16 cellular contexts compared by ENCODE assay signal in the genomic region with DNA sequence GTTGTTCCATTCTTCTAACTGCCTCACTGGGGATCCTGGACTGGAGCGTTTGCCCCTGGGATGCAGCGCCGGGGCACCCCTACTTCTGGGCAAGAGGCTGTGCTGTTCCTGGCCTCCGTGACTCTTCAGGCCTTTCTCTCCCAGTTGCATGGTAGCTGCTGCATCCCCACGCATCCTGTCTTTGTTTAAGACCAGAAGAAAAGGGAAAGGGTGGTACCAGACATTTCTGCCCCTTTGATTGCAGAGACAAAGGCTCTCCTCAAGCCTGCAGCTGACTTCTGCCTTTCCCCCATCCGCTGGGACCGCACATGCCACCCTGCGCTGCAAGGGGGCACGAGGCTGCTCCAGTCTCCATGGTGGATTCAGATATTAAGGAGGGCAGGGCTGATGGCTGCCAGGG.
DNase-seq lines count a peak whose midpoint lies in the region; ATAC-seq, FAIRE-seq and TF ChIP-seq lines count a peak whose summit lies in the region.
"Had no signal": no experiment of that assay in that cellular context is flagged by ENCODE, and none has a peak within 500 bp of the region (broad histone marks: within the 10 kb centered on the region; RNA-seq: fewer than 3 reads in every experiment).

No MANE protein-coding gene starts in this region.

- POLR2A ChIA-PET in endothelial cell of umbilical vein (lab: Charles Lee), result no interaction called here

- no peak overlapping the region for H2AFZ ChIP-seq in endothelial cell of umbilical vein (ENCODE audit: low read depth, low read length)

- H3K36me3 ChIP-seq in HAP-1 (replicated peaks), result no peaks in the 10 kb centered on the region
- no peaks in the 10 kb centered on the region for H3K36me3 ChIP-seq in endothelial cell of umbilical vein (ENCODE audit: control insufficient read depth in 2 of 2, extremely low read depth in 1 of 2, insufficient read depth in 2 of 2, low read length in 2 of 2)
- H3K36me3 ChIP-seq in upper lobe of left lung, result no peaks in the 10 kb centered on the region
- H3K36me3 ChIP-seq in vagina, result no peaks in the 10 kb centered on the region

- H3K27me3 Mint-ChIP-seq in neural crest cell (ENCODE audit: low read depth), result no peaks in the 10 kb centered on the region
- peaks cover 26% of the 10 kb centered on the region for H3K27me3 Mint-ChIP-seq in activated CD8-positive, alpha-beta memory T cell treated with anti-CD3 and anti-CD28 coated beads, Interleukin-2, amount 10 ng/mL, durations not matched to agents 7 days and 5 days

- peak overlapping the region; percentile 39 for H3K27ac ChIP-seq in endothelial cell of umbilical vein (ENCODE audit: insufficient read depth, low read depth, low read length)
- H3K27ac ChIP-seq in upper lobe of left lung, result peak overlapping the region in 3 of 4 donors; percentile 7 to 73 (median 56)
- H3K27ac ChIP-seq in vagina, result no peak overlapping the region
- H3K27ac ChIP-seq: A549 had no signal

- H3K36me3 Mint-ChIP-seq in neural crest cell (ENCODE audit: low read depth), result peaks cover 3% of the 10 kb centered on the region
- H3K36me3 Mint-ChIP-seq in activated CD8-positive, alpha-beta memory T cell treated with anti-CD3 and anti-CD28 coated beads, Interleukin-2, amount 10 ng/mL, durations not matched to agents 7 days and 5 days, result no peaks in the 10 kb centered on the region
- H3K36me3 Mint-ChIP-seq: CD14-positive monocyte; CD8-positive, alpha-beta T cell had no signal

- H3K27me3 ChIP-seq in HAP-1 (ENCODE audit: low read depth) (no peaks in the 10 kb centered on the region), endothelial cell of umbilical vein (ENCODE audit: control insufficient read depth in 2 of 2, insufficient read depth in 2 of 2, low read length in 2 of 2) (no peaks in the 10 kb centered on the region), upper lobe of left lung (no peaks in the 10 kb centered on the region), vagina (no peaks in the 10 kb centered on the region)

- TF ChIP-seq POLR2A in endothelial cell of umbilical vein (IDR thresholded peaks at IDR 0.05; ENCODE audit: low read depth, low read length), result no peak
- no peak for TF ChIP-seq POLR2A in upper lobe of left lung (IDR thresholded peaks at IDR 0.05)
- TF ChIP-seq POLR2A in vagina (IDR thresholded peaks at IDR 0.05), result no peak

- no TSS peak for BruUV-seq in endothelial cell of umbilical vein (replicated peaks; lab: Mats Ljungman, UMichigan)

- in situ Hi-C loops in HAP-1 (cut with MboI; ENCODE audit: low sequenced_read_pairs), result no loop called here

- FAIRE-seq in endothelial cell of umbilical vein (lab: Jason Lieb, UNC), result peak; percentile 84
- FAIRE-seq: A549, GM12892, H1 had no signal

- H3K4me3 ChIP-seq in HAP-1 (no peak overlapping the region), endothelial cell of umbilical vein (replicated peaks in 1 of 3; ENCODE audit: insufficient read depth in 1 of 3, low read depth in 1 of 3, low read length in 3 of 3) (no peak overlapping the region), upper lobe of left lung (no peak overlapping the region), vagina (no peak overlapping the region)
- H3K4me3 ChIP-seq: A549 had no signal

- no peak for ATAC-seq in upper lobe of left lung (ENCODE audit: low FRiP score in 2 of 2)
- no peak for ATAC-seq in activated CD8-positive, alpha-beta memory T cell treated with anti-CD3 and anti-CD28 coated beads, Interleukin-2, amount 10 ng/mL, durations not matched to agents 7 days and 5 days
- ATAC-seq: A549; CD8-positive, alpha-beta T cell; HCT116 had no signal

- peaks cover 19% of the 10 kb centered on the region for H3K4me1 ChIP-seq in HAP-1
- H3K4me1 ChIP-seq in endothelial cell of umbilical vein (ENCODE audit: control insufficient read depth, extremely low read depth, insufficient read depth, low read length), result peaks cover 21% of the 10 kb centered on the region
- peaks cover 0 to 3% (median 0%) of the 10 kb centered on the region in 4 donors for H3K4me1 ChIP-seq in upper lobe of left lung
- no peaks in the 10 kb centered on the region for H3K4me1 ChIP-seq in vagina
- H3K4me1 ChIP-seq: A549 had no signal

- no peak for TF ChIP-seq CTCF in endothelial cell of umbilical vein (IDR thresholded peaks at IDR 0.05; ENCODE audit: extremely low read depth in 1 of 2, insufficient read depth in 1 of 2, low read depth in 1 of 2, low read length in 2 of 2)
- TF ChIP-seq CTCF in neural crest cell (conservative IDR thresholded peaks at IDR 0.05), result no peak
- no peak for TF ChIP-seq CTCF in upper lobe of left lung (IDR thresholded peaks at IDR 0.05)
- TF ChIP-seq CTCF in vagina (IDR thresholded peaks at IDR 0.05), result no peak

- no peaks in the 10 kb centered on the region for H4K20me1 ChIP-seq in endothelial cell of umbilical vein (replicated peaks; ENCODE audit: control insufficient read depth, extremely low read depth, insufficient read depth, low read length)

- no peaks in the 10 kb centered on the region for H3K9me3 ChIP-seq in HAP-1
- no peaks in the 10 kb centered on the region for H3K9me3 ChIP-seq in endothelial cell of umbilical vein (replicated peaks; ENCODE audit: control insufficient read depth, insufficient read depth, low read length)
- no peaks in the 10 kb centered on the region for H3K9me3 ChIP-seq in upper lobe of left lung
- no peaks in the 10 kb centered on the region for H3K9me3 ChIP-seq in vagina
- H3K9me3 ChIP-seq: A549 had no signal

- no peaks in the 10 kb centered on the region for H3K79me2 ChIP-seq in endothelial cell of umbilical vein (ENCODE audit: control insufficient read depth, insufficient read depth, low read length)

- peaks cover 40% of the 10 kb centered on the region for H3K4me1 Mint-ChIP-seq in neural crest cell
- peaks cover 7% of the 10 kb centered on the region for H3K4me1 Mint-ChIP-seq in activated CD8-positive, alpha-beta memory T cell treated with anti-CD3 and anti-CD28 coated beads, Interleukin-2, amount 10 ng/mL, durations not matched to agents 7 days and 5 days
- H3K4me1 Mint-ChIP-seq: CD14-positive monocyte had no signal

- TF ChIP-seq EP300 in upper lobe of left lung (IDR thresholded peaks at IDR 0.05), result peak in 2 of 4 donors; percentile 7 to 8

- peaks cover 6% of the 10 kb centered on the region for H3K9me3 Mint-ChIP-seq in neural crest cell
- H3K9me3 Mint-ChIP-seq in activated CD8-positive, alpha-beta memory T cell treated with anti-CD3 and anti-CD28 coated beads, Interleukin-2, amount 10 ng/mL, durations not matched to agents 7 days and 5 days (ENCODE audit: low read depth), result no peaks in the 10 kb centered on the region
- H3K9me3 Mint-ChIP-seq: CD8-positive, alpha-beta T cell had no signal

- DNase-seq in HAP-1 (ENCODE audit: low spot score in 2 of 2) (peak; percentile 50 to 61), endothelial cell of umbilical vein (ENCODE audit: low read depth, low spot score) (peak; percentile 57), neural crest cell (ENCODE audit: low read depth, low spot score) (no peak), upper lobe of left lung (no peak), vagina (ENCODE audit: extremely low spot score in 2 of 2) (no peak)
- DNase-seq in activated naive CD4-positive, alpha-beta T cell treated with Interleukin-2 at 50 U/mL for 16 hours, result no peak
- no peak for DNase-seq in activated CD8-positive, alpha-beta memory T cell treated with anti-CD3 and anti-CD28 coated beads, Interleukin-2, amount 10 ng/mL, durations not matched to agents 7 days and 5 days
- DNase-seq: CD8-positive, alpha-beta T cell; COR-L47; DND-41; GDM1 had no signal

- H3K27ac Mint-ChIP-seq in neural crest cell (ENCODE audit: unreplicated experiment), result peak overlapping the region; percentile 93
- no peak overlapping the region for H3K27ac Mint-ChIP-seq in activated CD8-positive, alpha-beta memory T cell treated with anti-CD3 and anti-CD28 coated beads, Interleukin-2, amount 10 ng/mL, durations not matched to agents 7 days and 5 days
- H3K27ac Mint-ChIP-seq: CD8-positive, alpha-beta T cell had no signal

- intact Hi-C loops in endothelial cell of umbilical vein (cut with micrococcal nuclease), result loop anchor here (1.0 to 10.0 kb wide), 4 partner anchors 10 to 392 kb away; a partner anchor contains a TSS
- intact Hi-C loops in vagina (cut with DNase I), result no loop called here

- WGBS in upper lobe of left lung, 2 donors, result 74 to 85% methylated on average over 4 to 9 of the region's 9 CpGs

- peak overlapping the region; percentile 23 for H3K9ac ChIP-seq in endothelial cell of umbilical vein (replicated peaks; ENCODE audit: extremely low read depth, insufficient read depth, low read length)

- H3K4me3 Mint-ChIP-seq in neural crest cell, result no peak overlapping the region
- H3K4me3 Mint-ChIP-seq in activated CD8-positive, alpha-beta memory T cell treated with anti-CD3 and anti-CD28 coated beads, Interleukin-2, amount 10 ng/mL, durations not matched to agents 7 days and 5 days, result no peak overlapping the region
- H3K4me3 Mint-ChIP-seq: CD8-positive, alpha-beta T cell had no signal

- CTCF ChIA-PET in endothelial cell of umbilical vein (lab: Charles Lee), result no interaction called here
- CTCF ChIA-PET in activated CD8-positive, alpha-beta memory T cell treated with anti-CD3 and anti-CD28 coated beads, Interleukin-2, amount 10 ng/mL, durations not matched to agents 7 days and 5 days (lab: Charles Lee), result no interaction called here

- H3K4me2 ChIP-seq in endothelial cell of umbilical vein (ENCODE audit: insufficient read depth, low read length), result peak overlapping the region; percentile 32
- H3K4me2 ChIP-seq: A549 had no signal

- dilution Hi-C loops in endothelial cell of umbilical vein (cut with MboI; ENCODE audit: extremely low pct_ligation_motif_present, low sequenced_read_pairs), result no loop called here

- no peaks in the 10 kb centered on the region for H3K9me1 ChIP-seq in endothelial cell of umbilical vein (replicated peaks; ENCODE audit: control insufficient read depth, extremely low read depth, insufficient read depth, low read length)

TF ChIP-seq in endothelial cell of umbilical vein, 7 proteins besides CTCF, POLR2A, EP300 and RAD21:
- TF ChIP-seq JUN (IDR thresholded peaks at IDR 0.05; ENCODE audit: borderline replicate concordance, insufficient read depth, insufficient read length, low read depth) (no peak), GATA2 (IDR thresholded peaks at IDR 0.05; ENCODE audit: insufficient read depth, insufficient read length, low read depth, low read length) (no peak), FOS (IDR thresholded peaks at IDR 0.05; ENCODE audit: borderline replicate concordance, insufficient read depth, low read length) (no peak), EZH2 (IDR thresholded peaks at IDR 0.05; ENCODE audit: borderline replicate concordance, low read depth, low read length, severe bottlenecking) (no peak), POLR2AphosphoS5 (IDR thresholded peaks at IDR 0.05; ENCODE audit: insufficient read depth, low read depth, low read length) (no peak), MYC (IDR thresholded peaks at IDR 0.05; ENCODE audit: low read depth, low read length) (no peak)
- TF ChIP-seq, protein P1, sequence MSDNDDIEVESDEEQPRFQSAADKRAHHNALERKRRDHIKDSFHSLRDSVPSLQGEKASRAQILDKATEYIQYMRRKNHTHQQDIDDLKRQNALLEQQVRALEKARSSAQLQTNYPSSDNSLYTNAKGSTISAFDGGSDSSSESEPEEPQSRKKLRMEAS (IDR thresholded peaks at IDR 0.05; ENCODE audit: insufficient read depth, insufficient read length), result no peak
TF ChIP-seq in endothelial cell of umbilical vein: peak in this region for 0.

Comparison
In these comparisons a context has a peak if more than half of its experiments do, and no peak if none do; other contexts are left out.
1. DNase-seq: peak in HAP-1 (2 of 2) and endothelial cell of umbilical vein (single experiment); none in neural crest cell (single experiment), upper lobe of left lung (0 of 2), activated naive CD4-positive, alpha-beta T cell treated with Interleukin-2 at 50 U/mL for 16 hours (single experiment), activated CD8-positive, alpha-beta memory T cell treated with anti-CD3 and anti-CD28 coated beads, Interleukin-2, amount 10 ng/mL, durations not matched to agents 7 days and 5 days (single experiment) and vagina (0 of 2).